7 cellular contexts compared by ENCODE assay signal in the genomic region with DNA sequence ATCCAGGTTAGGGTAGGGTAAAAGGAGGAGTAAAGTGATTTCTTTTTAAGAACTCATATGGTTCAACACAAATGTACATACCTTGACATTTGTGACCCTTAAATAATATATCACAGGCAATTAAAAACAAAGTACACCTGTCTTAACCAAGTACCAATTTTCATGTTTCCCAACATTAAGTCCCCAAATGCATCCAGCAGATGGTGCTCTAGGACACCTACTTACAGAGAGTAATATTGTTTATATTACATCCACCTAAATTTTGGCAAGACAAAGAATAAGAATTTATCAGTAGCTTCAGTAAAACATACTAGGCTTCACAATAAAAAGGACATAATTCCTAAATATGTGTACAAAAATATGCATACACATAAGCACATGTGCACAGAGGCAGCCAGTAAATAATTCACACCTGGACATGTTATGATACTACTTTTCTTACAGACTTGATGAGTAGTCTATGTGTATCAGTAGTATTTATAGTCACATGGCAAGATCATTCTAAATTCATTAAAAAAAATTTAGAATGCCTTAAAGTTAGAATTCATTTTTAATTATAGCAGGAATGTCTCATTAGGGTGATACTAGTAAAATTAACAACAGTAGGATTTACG.
DNase-seq lines count a peak whose midpoint lies in the region; ATAC-seq and TF ChIP-seq lines count a peak whose summit lies in the region.

No MANE protein-coding gene starts in this region.

- TF ChIP-seq POLR2A in Peyer's patch (IDR thresholded peaks at IDR 0.05) = no peak

- H3K36me3 ChIP-seq in Peyer's patch (no peaks in the 10 kb centered on the region), muscle layer of colon (ENCODE audit: insufficient read depth, low read length) (no peaks in the 10 kb centered on the region)

- H3K9me3 Mint-ChIP-seq in HFFc6 = no peaks in the 10 kb centered on the region

- peaks cover 23% of the 10 kb centered on the region for H3K4me1 Mint-ChIP-seq in HFFc6 (ENCODE audit: low read depth)

- DNase-seq in EL = peak; percentile 47
- peak; percentile 56 for DNase-seq in HFFc6
- peak in 1 of 3 donors; percentile 55 for DNase-seq in Peyer's patch
- DNase-seq in choroid plexus epithelial cell (ENCODE audit: low read depth) = peak; percentile 87

- H3K27ac ChIP-seq in Peyer's patch (peak overlapping the region in 1 of 4 donors; percentile 35), muscle layer of colon (ENCODE audit: low read depth, low read length) (peak overlapping the region; percentile 57)

- no peak overlapping the region for H3K27ac Mint-ChIP-seq in HFFc6

- H3K27me3 ChIP-seq in Peyer's patch (no peaks in the 10 kb centered on the region), muscle layer of colon (ENCODE audit: control insufficient read depth in 1 of 2, insufficient read depth in 2 of 2, low read length in 2 of 2) (no peaks in the 10 kb centered on the region)

- H3K36me3 Mint-ChIP-seq in HFFc6 (ENCODE audit: low read depth) = peaks cover 4% of the 10 kb centered on the region

- H3K9me3 ChIP-seq in Peyer's patch (no peaks in the 10 kb centered on the region), muscle layer of colon (ENCODE audit: low read length) (no peaks in the 10 kb centered on the region)

- ATAC-seq in HG03520 (IDR thresholded peaks at IDR 0.05; ENCODE audit: unreplicated experiment) (no peak), HG02884 (IDR thresholded peaks at IDR 0.05; ENCODE audit: unreplicated experiment) (no peak)

- TF ChIP-seq CTCF in HFFc6 (IDR thresholded peaks at IDR 0.05) (peak; percentile 92), Peyer's patch (IDR thresholded peaks at IDR 0.05) (peak in 5 of 6 experiments; percentile 10 to 69 (median 56)), choroid plexus epithelial cell (conservative IDR thresholded peaks at IDR 0.05; ENCODE audit: low read depth, low read length) (peak; percentile 70)

- H3K4me3 ChIP-seq in Peyer's patch (no peak overlapping the region), choroid plexus epithelial cell (ENCODE audit: low read depth, low read length) (no peak overlapping the region), muscle layer of colon (ENCODE audit: low read depth in 1 of 2, low read length in 2 of 2) (no peak overlapping the region)

- no peak overlapping the region for H3K4me3 Mint-ChIP-seq in HFFc6

- H3K27me3 Mint-ChIP-seq in HFFc6 (ENCODE audit: insufficient read depth) = no peaks in the 10 kb centered on the region

- H3K4me1 ChIP-seq in Peyer's patch (no peaks in the 10 kb centered on the region), muscle layer of colon (ENCODE audit: insufficient read depth, low read length) (peaks cover 28% of the 10 kb centered on the region)

- no peak overlapping the region for H3K9ac ChIP-seq in muscle layer of colon (ENCODE audit: low read length)
